In the genomic region with DNA sequence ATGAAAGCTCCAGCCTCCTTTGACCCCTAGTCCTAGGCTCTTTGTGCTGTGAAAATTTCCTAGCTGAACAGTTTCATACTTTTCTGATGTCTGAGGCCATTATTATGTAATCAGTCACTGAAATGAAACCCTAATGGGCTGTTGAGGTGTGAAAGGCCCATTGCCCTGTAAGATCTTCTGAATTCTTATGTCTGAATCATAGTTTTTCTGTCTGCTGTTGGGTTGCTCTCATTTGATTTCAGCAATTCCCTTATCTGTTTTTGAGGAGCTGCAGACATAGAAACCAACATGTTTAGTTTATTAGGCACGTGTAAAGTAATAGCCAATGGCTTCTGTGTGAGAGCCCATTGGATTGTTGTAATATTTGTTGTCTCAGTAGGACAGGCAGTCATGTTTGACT, we compare ENCODE assay signal across 20 cellular contexts.
DNase-seq lines count a peak whose midpoint lies in the region; TF ChIP-seq lines count a peak whose summit lies in the region.
"Had no signal": no experiment of that assay in that cellular context is flagged by ENCODE, and none has a peak within 500 bp of the region (broad histone marks: within the 10 kb centered on the region; RNA-seq: fewer than 3 reads in every experiment).

No MANE protein-coding gene starts in this region.

- peaks cover 25% of the 10 kb centered on the region for H3K27me3 ChIP-seq in smooth muscle cell (ENCODE audit: low read depth)
- H3K27me3 ChIP-seq in effector memory CD4-positive, alpha-beta T cell (replicated peaks; ENCODE audit: control insufficient read depth, insufficient read depth, low read length, poor library complexity, severe bottlenecking): no peaks in the 10 kb centered on the region
- H3K27me3 ChIP-seq: SJCRH30 had no signal

- H3K9ac ChIP-seq in smooth muscle cell (ENCODE audit: low read depth): no peak overlapping the region

- H3F3A ChIP-seq in smooth muscle cell (ENCODE audit: low read depth): no peaks in the 10 kb centered on the region

- H3K27ac ChIP-seq in HEK293 (ENCODE audit: extremely low read depth, low read depth, low read length): no peak overlapping the region
- no peak overlapping the region for H3K27ac ChIP-seq in smooth muscle cell (ENCODE audit: low read depth)
- H3K27ac ChIP-seq in effector memory CD4-positive, alpha-beta T cell (ENCODE audit: insufficient read depth, low read length, poor library complexity, severe bottlenecking): no peak overlapping the region
- H3K27ac ChIP-seq: HL-60, PC-9, RWPE1, SJCRH30 had no signal

- H2AFZ ChIP-seq in smooth muscle cell (ENCODE audit: low read depth): no peak overlapping the region
- H2AFZ ChIP-seq: PC-9 had no signal

- DNase-seq in NCI-H146 (lab: John Stamatoyannopoulos, UW) (peak; percentile 56), cardiac fibroblast (ENCODE audit: low read depth in 2 of 2) (peak; percentile 5 to 15), smooth muscle cell (lab: John Stamatoyannopoulos, UW; ENCODE audit: unreplicated experiment) (no peak), NOMO-1 treated with DMSO at 0.1 percent for 48 hours (lab: John Stamatoyannopoulos, UW; ENCODE audit: unreplicated experiment) (no peak)
- no peak for DNase-seq in effector memory CD4-positive, alpha-beta T cell
- DNase-seq in stimulated activated CD4-positive, alpha-beta T cell treated with anti-CD3 and anti-CD28 coated beads, Interleukin-2, amount 100 ng/mL, for 48 hours: no peak
- DNase-seq: AML-193, DMS79, HFFc6, NCI-H1417 treated with DMSO at 0.1 percent for 48 hours, NCI-H2029, NCI-H510A, NCI-H82, PC-9, SJCRH30 had no signal

- H3K4me3 ChIP-seq in HEK293 (ENCODE audit: low read depth, low read length) (no peak overlapping the region), cardiac fibroblast (replicated peaks in 1 of 2; ENCODE audit: low read depth in 2 of 2, low read length in 2 of 2) (no peak overlapping the region), smooth muscle cell (no peak overlapping the region)
- no peak overlapping the region for H3K4me3 ChIP-seq in effector memory CD4-positive, alpha-beta T cell (ENCODE audit: insufficient read depth, low read depth, low read length, poor library complexity, severe bottlenecking)
- H3K4me3 ChIP-seq: PC-9, SJCRH30 had no signal

- H3K36me3 Mint-ChIP-seq in nephron (ENCODE audit: low read depth): peaks cover 3% of the 10 kb centered on the region
- H3K36me3 Mint-ChIP-seq: CD14-positive monocyte had no signal

- no peak for TF ChIP-seq CTCF in HEK293 (tag by site-specific recombination; IDR thresholded peaks at IDR 0.05)
- TF ChIP-seq CTCF in cardiac fibroblast (IDR thresholded peaks at IDR 0.05; ENCODE audit: low read depth, low read length): no peak
- no peak for TF ChIP-seq CTCF in nephron (IDR thresholded peaks at IDR 0.05; ENCODE audit: unreplicated experiment in 3 of 3)
- TF ChIP-seq CTCF in smooth muscle cell (IDR thresholded peaks at IDR 0.05; ENCODE audit: borderline replicate concordance, insufficient read depth, poor library complexity, severe bottlenecking): no peak

- no peaks in the 10 kb centered on the region for H4K20me1 ChIP-seq in smooth muscle cell (ENCODE audit: low read depth)

- no peaks in the 10 kb centered on the region for H3K9me3 ChIP-seq in HEK293 (ENCODE audit: control insufficient read depth, insufficient read depth, low read depth, low read length)
- no peaks in the 10 kb centered on the region for H3K9me3 ChIP-seq in smooth muscle cell (replicated peaks; ENCODE audit: low read depth)
- no peaks in the 10 kb centered on the region for H3K9me3 ChIP-seq in effector memory CD4-positive, alpha-beta T cell (ENCODE audit: control insufficient read depth, low read length)
- H3K9me3 ChIP-seq: SJCRH30 had no signal

- CTCF ChIA-PET in HEK293 (lab: Yijun Ruan, JAX): no interaction called here

- 26% methylated on average over 1 of the region's 1 CpG for WGBS in smooth muscle cell (ENCODE audit: low lambda C conversion rate)

- H3K36me3 ChIP-seq in HEK293 (ENCODE audit: control insufficient read depth in 2 of 2, insufficient read depth in 1 of 2, low read length in 2 of 2) (no peaks in the 10 kb centered on the region), smooth muscle cell (ENCODE audit: low read depth) (no peaks in the 10 kb centered on the region)
- no peaks in the 10 kb centered on the region for H3K36me3 ChIP-seq in effector memory CD4-positive, alpha-beta T cell (ENCODE audit: control insufficient read depth, insufficient read depth, low read length)

- H3K9me3 Mint-ChIP-seq in nephron: no peaks in the 10 kb centered on the region
- H3K9me3 Mint-ChIP-seq: HFFc6 had no signal

- POLR2A ChIA-PET in HEK293 (lab: Yijun Ruan, JAX): interaction anchor here (0.8 kb wide), 1 partner anchor 51 kb away, joined by 3 read pairs; no protein-coding TSS in a partner anchor

- peaks cover 50% of the 10 kb centered on the region for H3K4me1 Mint-ChIP-seq in nephron
- H3K4me1 Mint-ChIP-seq: CD14-positive monocyte had no signal

- peak overlapping the region; percentile 38 to 72 (median 59) for H3K27ac Mint-ChIP-seq in nephron
- H3K27ac Mint-ChIP-seq: CD14-positive monocyte, HFFc6 had no signal

- no peaks in the 10 kb centered on the region for H3K27me3 Mint-ChIP-seq in nephron (ENCODE audit: low read depth)

- H3K4me3 Mint-ChIP-seq in nephron: no peak overlapping the region
- H3K4me3 Mint-ChIP-seq: CD14-positive monocyte, HFFc6 had no signal

- H3K79me2 ChIP-seq in smooth muscle cell (ENCODE audit: low read depth): no peaks in the 10 kb centered on the region

- H3K4me1 ChIP-seq in HEK293 (ENCODE audit: control insufficient read depth, insufficient read depth, low read length) (peaks cover 29% of the 10 kb centered on the region), smooth muscle cell (ENCODE audit: low read depth) (no peaks in the 10 kb centered on the region)
- H3K4me1 ChIP-seq in effector memory CD4-positive, alpha-beta T cell (ENCODE audit: control insufficient read depth, insufficient read depth, low read length, poor library complexity, severe bottlenecking): no peaks in the 10 kb centered on the region

- H3K4me2 ChIP-seq in smooth muscle cell: no peak overlapping the region
- H3K4me2 ChIP-seq: PC-9 had no signal

TF ChIP-seq in HEK293, 187 proteins besides CTCF, POLR2A, EP300 and RAD21:
- no peak for TF ChIP-seq PRDM1 (tag by site-specific recombination; IDR thresholded peaks at IDR 0.05)
- TF ChIP-seq, protein P1, sequence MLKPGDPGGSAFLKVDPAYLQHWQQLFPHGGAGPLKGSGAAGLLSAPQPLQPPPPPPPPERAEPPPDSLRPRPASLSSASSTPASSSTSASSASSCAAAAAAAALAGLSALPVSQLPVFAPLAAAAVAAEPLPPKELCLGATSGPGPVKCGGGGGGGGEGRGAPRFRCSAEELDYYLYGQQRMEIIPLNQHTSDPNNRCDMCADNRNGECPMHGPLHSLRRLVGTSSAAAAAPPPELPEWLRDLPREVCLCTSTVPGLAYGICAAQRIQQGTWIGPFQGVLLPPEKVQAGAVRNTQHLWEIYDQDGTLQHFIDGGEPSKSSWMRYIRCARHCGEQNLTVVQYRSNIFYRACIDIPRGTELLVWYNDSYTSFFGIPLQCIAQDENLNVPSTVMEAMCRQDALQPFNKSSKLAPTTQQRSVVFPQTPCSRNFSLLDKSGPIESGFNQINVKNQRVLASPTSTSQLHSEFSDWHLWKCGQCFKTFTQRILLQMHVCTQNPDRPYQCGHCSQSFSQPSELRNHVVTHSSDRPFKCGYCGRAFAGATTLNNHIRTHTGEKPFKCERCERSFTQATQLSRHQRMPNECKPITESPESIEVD (tag by site-specific recombination; IDR thresholded peaks at IDR 0.05): peak; percentile 14; the same call in 1 of the 2 replicates

Comparison
In these comparisons a context has a peak if more than half of its experiments do, and no peak if none do; other contexts are left out.
1. DNase-seq: peak in NCI-H146 (single experiment) and cardiac fibroblast (2 of 2); none in smooth muscle cell (single experiment), effector memory CD4-positive, alpha-beta T cell (0 of 3), NOMO-1 treated with DMSO at 0.1 percent for 48 hours (single experiment) and stimulated activated CD4-positive, alpha-beta T cell treated with anti-CD3 and anti-CD28 coated beads, Interleukin-2, amount 100 ng/mL, for 48 hours (0 of 2).